ENCODE assay signal across 8 cellular contexts in the genomic region with DNA sequence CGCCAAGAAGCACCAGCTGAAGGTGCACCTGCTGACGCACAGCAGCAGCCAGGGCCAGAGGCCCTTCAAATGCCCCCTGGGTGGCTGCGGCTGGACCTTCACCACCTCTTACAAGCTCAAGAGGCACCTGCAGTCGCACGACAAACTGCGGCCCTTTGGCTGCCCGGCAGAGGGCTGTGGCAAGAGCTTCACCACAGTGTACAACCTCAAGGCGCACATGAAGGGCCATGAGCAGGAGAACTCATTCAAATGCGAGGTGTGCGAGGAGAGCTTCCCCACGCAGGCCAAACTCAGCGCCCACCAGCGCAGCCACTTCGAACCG. TPM values are rescaled to one million over a fixed set of nuclear protein-coding genes. Genes with fewer than 3 reads are reported as not detected.
A peak's percentile ranks its signal among the peaks of the same experiment; 100 is the strongest.
DNase-seq lines count a peak whose midpoint lies in the region; ATAC-seq and TF ChIP-seq lines count a peak whose summit lies in the region.
"Not testable (repeated sequence)": the region's sequence is repeated elsewhere in the genome, so short reads cannot be mapped to it uniquely, and the experiment has no call there.

No MANE protein-coding gene starts in this region.

- not testable (repeated sequence) for H3K36me3 ChIP-seq in muscle layer of colon (ENCODE audit: insufficient read depth, low read length); testis (ENCODE audit: low read depth, missing control alignments)

- 27 to 39% methylated on average over 3 to 10 of the region's 15 CpGs for WGBS in testis, 2 donors

- not testable (repeated sequence) for TF ChIP-seq CTCF in fibroblast of mammary gland (conservative IDR thresholded peaks at IDR 0.05; ENCODE audit: control insufficient read depth, insufficient read depth, low read depth, low read length); testis (IDR thresholded peaks at IDR 0.05)

- ATAC-seq in GM21619 (IDR thresholded peaks at IDR 0.05; ENCODE audit: unreplicated experiment) (peak; percentile 50), HG03558 (IDR thresholded peaks at IDR 0.05; ENCODE audit: extremely low read depth, unreplicated experiment) (peak; percentile 33)

- H3K9me3 ChIP-seq in muscle layer of colon (ENCODE audit: low read length); testis: not testable (repeated sequence)

- not testable (repeated sequence) for H3K27me3 ChIP-seq in muscle layer of colon (ENCODE audit: control insufficient read depth in 1 of 2, insufficient read depth in 2 of 2, low read length in 2 of 2); testis

- intact Hi-C loops in testis (cut with DNase I; ENCODE audit: low total_unique reads): not testable (repeated sequence)

- not testable (repeated sequence) for H3K9ac ChIP-seq in muscle layer of colon (ENCODE audit: low read length)

- H3K4me3 ChIP-seq in fibroblast of mammary gland (ENCODE audit: control insufficient read depth, low read depth, low read length) (peak overlapping the region; percentile 29), muscle layer of colon (ENCODE audit: low read depth in 1 of 2, low read length in 2 of 2) (peak overlapping the region; percentile 38 to 49), testis (peak overlapping the region; percentile 44 to 69)

- not testable (repeated sequence) for TF ChIP-seq POLR2A in testis (IDR thresholded peaks at IDR 0.05)

- H3K4me1 ChIP-seq in muscle layer of colon (ENCODE audit: insufficient read depth, low read length): peaks cover 22% of the 10 kb centered on the region
- not testable (repeated sequence) for H3K4me1 ChIP-seq in testis

- DNase-seq in EH (ENCODE audit: low read depth) (peak; percentile 23), OCI-M1 (lab: John Stamatoyannopoulos, UW) (peak; percentile 68), fibroblast of mammary gland (ENCODE audit: low read depth) (peak; percentile 33), testis (peak; percentile 28)
- peak; percentile 17 for DNase-seq in activated naive CD4-positive, alpha-beta T cell treated with Interleukin-2 at 50 U/mL for 16 hours

- H3K27ac ChIP-seq in muscle layer of colon (ENCODE audit: low read depth, low read length) (peak overlapping the region; percentile 63), testis (peak overlapping the region; percentile 89 to 93)

RNA-seq across cellular contexts. Expression of a gene that starts 1.0 kb away (rescaled TPM):
- 1 to 10 TPM; 6.9 to 7.6 TPM for total RNA-seq in testis
- polyA plus RNA-seq in testis (ENCODE audit: insufficient read depth, low read depth, low replicate concordance): 3.6 TPM

Comparison
In these comparisons a context has a peak if more than half of its experiments do, and no peak if none do; other contexts are left out.
1. Peak in every context shown above with its lines: DNase-seq, ATAC-seq, H3K4me3 ChIP-seq and H3K27ac ChIP-seq.
2. DNase-seq: peak in every context shown above with its lines; median percentile 68 in OCI-M1; 33 in fibroblast of mammary gland; 28 in testis; 23 in EH; 17 in activated naive CD4-positive, alpha-beta T cell treated with Interleukin-2 at 50 U/mL for 16 hours.